ENCODE assay signal across 20 cellular contexts in the genomic region with DNA sequence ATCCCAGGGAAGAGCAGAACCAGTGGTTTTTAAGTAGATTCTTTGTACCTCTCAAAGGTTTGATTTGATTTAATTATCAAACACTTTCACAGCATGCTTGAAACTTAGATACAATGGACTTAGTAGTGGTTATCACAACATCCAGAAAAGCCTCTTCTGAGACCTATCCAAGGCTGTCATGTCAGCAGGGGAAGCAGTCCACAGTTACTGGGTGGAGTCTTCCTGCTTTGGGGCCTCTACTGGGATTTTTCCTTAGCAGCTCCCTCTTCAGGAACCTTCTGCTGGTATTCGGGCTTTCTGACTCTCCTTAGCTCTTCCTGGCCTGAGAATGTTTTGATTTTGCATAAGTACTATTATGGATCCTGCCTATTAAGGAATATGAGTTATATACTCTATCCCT. TPM values are rescaled to one million over a fixed set of nuclear protein-coding genes. Genes with fewer than 3 reads are reported as not detected.
DNase-seq lines count a peak whose midpoint lies in the region; ATAC-seq and TF ChIP-seq lines count a peak whose summit lies in the region.
"Had no signal": no experiment of that assay in that cellular context is flagged by ENCODE, and none has a peak within 500 bp of the region (broad histone marks: within the 10 kb centered on the region; RNA-seq: fewer than 3 reads in every experiment).

No MANE protein-coding gene starts in this region.

- intact Hi-C loops in left ventricle myocardium inferior (cut with micrococcal nuclease): no loop called here
- intact Hi-C loops in Right ventricle myocardium superior (cut with DNase I): no loop called here
- intact Hi-C loops in activated CD8-positive, alpha-beta T cell treated with anti-CD3 and anti-CD28 coated beads for 36 hours (cut with micrococcal nuclease): no loop called here

- H3K27ac ChIP-seq in left ventricle myocardium inferior (replicated peaks) (peak overlapping the region; percentile 75), hepatocyte (peak overlapping the region; percentile 51)

- peaks cover 49% of the 10 kb centered on the region for H3K36me3 Mint-ChIP-seq in central memory CD8-positive, alpha-beta T cell (ENCODE audit: insufficient read depth)
- peaks cover 17% of the 10 kb centered on the region for H3K36me3 Mint-ChIP-seq in type B pancreatic cell
- H3K36me3 Mint-ChIP-seq in activated CD8-positive, alpha-beta T cell treated with anti-CD3 and anti-CD28 coated beads for 36 hours (ENCODE audit: low read depth): peaks cover 16% of the 10 kb centered on the region

- no peak overlapping the region for H3K4me3 ChIP-seq in left ventricle myocardium inferior
- no peak overlapping the region for H3K4me3 ChIP-seq in hepatocyte

- H3K27ac Mint-ChIP-seq in central memory CD8-positive, alpha-beta T cell (ENCODE audit: low read depth): peak overlapping the region; percentile 68
- peak overlapping the region; percentile 42 for H3K27ac Mint-ChIP-seq in type B pancreatic cell
- H3K27ac Mint-ChIP-seq in activated CD8-positive, alpha-beta T cell treated with anti-CD3 and anti-CD28 coated beads for 36 hours: no peak overlapping the region
- H3K27ac Mint-ChIP-seq: activated naive CD8-positive, alpha-beta T cell treated with anti-CD3 and anti-CD28 coated beads for 36 hours; dendritic cell treated with granulocyte-macrophage colony-stimulating factor and Interleukin-4, amounts not matched to agents 40 ng/mL and 50 ng/mL, for 4 days had no signal

- CTCF ChIA-PET in activated CD8-positive, alpha-beta T cell treated with anti-CD3 and anti-CD28 coated beads for 36 hours (lab: Charles Lee): no interaction called here

- no peaks in the 10 kb centered on the region for H3K4me1 Mint-ChIP-seq in central memory CD8-positive, alpha-beta T cell
- no peaks in the 10 kb centered on the region for H3K4me1 Mint-ChIP-seq in type B pancreatic cell (ENCODE audit: unreplicated experiment)
- peaks cover 5% of the 10 kb centered on the region for H3K4me1 Mint-ChIP-seq in activated CD8-positive, alpha-beta T cell treated with anti-CD3 and anti-CD28 coated beads for 36 hours (ENCODE audit: low read depth)
- H3K4me1 Mint-ChIP-seq: brain had no signal

- H3K79me2 ChIP-seq in hepatocyte: peaks cover 4% of the 10 kb centered on the region

- H3K27me3 ChIP-seq in left ventricle myocardium inferior (ENCODE audit: low read depth): no peaks in the 10 kb centered on the region
- no peaks in the 10 kb centered on the region for H3K27me3 ChIP-seq in hepatocyte

- H4K20me1 ChIP-seq in hepatocyte (ENCODE audit: insufficient read depth, poor library complexity, severe bottlenecking): no peaks in the 10 kb centered on the region

- H3K4me2 ChIP-seq in hepatocyte: no peak overlapping the region

- H3K4me1 ChIP-seq in left ventricle myocardium inferior (peaks cover 28% of the 10 kb centered on the region), hepatocyte (ENCODE audit: insufficient read depth) (peaks cover 4% of the 10 kb centered on the region)

- 48% methylated on average over 1 of the region's 1 CpG for WGBS in hepatocyte (ENCODE audit: low lambda C conversion rate, missing lambda C conversion rate)

- no peak for ATAC-seq in Right ventricle myocardium superior (ENCODE audit: poor library complexity)
- no peak for ATAC-seq in central memory CD8-positive, alpha-beta T cell (replicated peaks; ENCODE audit: extremely low read depth, poor library complexity, severe bottlenecking)
- ATAC-seq in activated CD8-positive, alpha-beta T cell treated with anti-CD3 and anti-CD28 coated beads for 36 hours: no peak
- ATAC-seq in HG03439 (IDR thresholded peaks at IDR 0.05; ENCODE audit: unreplicated experiment): no peak
- ATAC-seq: activated CD8-positive, alpha-beta memory T cell treated with anti-CD3 and anti-CD28 coated beads, Interleukin-2, amount 10 ng/mL, durations not matched to agents 7 days and 5 days had no signal

- no peaks in the 10 kb centered on the region for H3K9me2 ChIP-seq in hepatocyte (replicated peaks; ENCODE audit: insufficient read depth)

- no peak overlapping the region for H3K4me3 Mint-ChIP-seq in central memory CD8-positive, alpha-beta T cell
- no peak overlapping the region for H3K4me3 Mint-ChIP-seq in type B pancreatic cell
- no peak overlapping the region for H3K4me3 Mint-ChIP-seq in activated CD8-positive, alpha-beta T cell treated with anti-CD3 and anti-CD28 coated beads for 36 hours
- H3K4me3 Mint-ChIP-seq: activated CD8-positive, alpha-beta memory T cell treated with anti-CD3 and anti-CD28 coated beads, Interleukin-2, amount 10 ng/mL, durations not matched to agents 7 days and 5 days; activated naive CD8-positive, alpha-beta T cell treated with anti-CD3 and anti-CD28 coated beads for 36 hours; brain; dendritic cell treated with granulocyte-macrophage colony-stimulating factor and Interleukin-4, amounts not matched to agents 40 ng/mL and 50 ng/mL, for 4 days had no signal

- no peak overlapping the region for H2AFZ ChIP-seq in hepatocyte

- H3K36me3 ChIP-seq in left ventricle myocardium inferior: peaks cover 85% of the 10 kb centered on the region
- no peaks in the 10 kb centered on the region for H3K36me3 ChIP-seq in hepatocyte (replicated peaks; ENCODE audit: insufficient read depth, low read depth)

- TF ChIP-seq CTCF in left ventricle myocardium inferior (IDR thresholded peaks at IDR 0.05; ENCODE audit: borderline replicate concordance): no peak
- TF ChIP-seq CTCF in hepatocyte (IDR thresholded peaks at IDR 0.05; ENCODE audit: poor library complexity): no peak
- TF ChIP-seq CTCF in type B pancreatic cell (conservative IDR thresholded peaks at IDR 0.05): no peak
- TF ChIP-seq CTCF in activated CD8-positive, alpha-beta T cell treated with anti-CD3 and anti-CD28 coated beads for 36 hours (IDR thresholded peaks at IDR 0.05): no peak

- H3K9me3 Mint-ChIP-seq in central memory CD8-positive, alpha-beta T cell: no peaks in the 10 kb centered on the region
- H3K9me3 Mint-ChIP-seq in type B pancreatic cell: no peaks in the 10 kb centered on the region
- no peaks in the 10 kb centered on the region for H3K9me3 Mint-ChIP-seq in activated CD8-positive, alpha-beta T cell treated with anti-CD3 and anti-CD28 coated beads for 36 hours
- H3K9me3 Mint-ChIP-seq: activated naive CD8-positive, alpha-beta T cell treated with anti-CD3 and anti-CD28 coated beads for 36 hours; brain; dendritic cell treated with granulocyte-macrophage colony-stimulating factor and Interleukin-4, amounts not matched to agents 40 ng/mL and 50 ng/mL, for 4 days had no signal

- POLR2A ChIA-PET in activated CD8-positive, alpha-beta T cell treated with anti-CD3 and anti-CD28 coated beads for 36 hours (lab: Charles Lee): no interaction called here

- H3K27me3 Mint-ChIP-seq in central memory CD8-positive, alpha-beta T cell: no peaks in the 10 kb centered on the region
- no peaks in the 10 kb centered on the region for H3K27me3 Mint-ChIP-seq in type B pancreatic cell
- H3K27me3 Mint-ChIP-seq in activated CD8-positive, alpha-beta T cell treated with anti-CD3 and anti-CD28 coated beads for 36 hours: no peaks in the 10 kb centered on the region
- H3K27me3 Mint-ChIP-seq: activated CD8-positive, alpha-beta memory T cell treated with anti-CD3 and anti-CD28 coated beads, Interleukin-2, amount 10 ng/mL, durations not matched to agents 7 days and 5 days; activated naive CD8-positive, alpha-beta T cell treated with anti-CD3 and anti-CD28 coated beads for 36 hours; brain; dendritic cell treated with granulocyte-macrophage colony-stimulating factor and Interleukin-4, amounts not matched to agents 40 ng/mL and 50 ng/mL, for 4 days had no signal

- H3K9me3 ChIP-seq in left ventricle myocardium inferior (replicated peaks): no peaks in the 10 kb centered on the region
- H3K9me3 ChIP-seq in hepatocyte (ENCODE audit: low read depth): no peaks in the 10 kb centered on the region

- DNase-seq in left ventricle myocardium inferior (no peak), Right ventricle myocardium superior (no peak), hepatocyte (ENCODE audit: low spot score) (no peak), type B pancreatic cell (ENCODE audit: extremely low spot score, unreplicated experiment) (no peak), hepatic stellate cell (ENCODE audit: low spot score) (no peak)
- DNase-seq in central memory CD8-positive, alpha-beta T cell (ENCODE audit: low spot score in 2 of 2): no peak
- no peak for DNase-seq in activated CD8-positive, alpha-beta T cell treated with anti-CD3 and anti-CD28 coated beads for 36 hours
- DNase-seq: activated CD4-positive, alpha-beta T cell treated with anti-CD3 and anti-CD28 coated beads for 48 hours; activated CD8-positive, alpha-beta memory T cell treated with anti-CD3 and anti-CD28 coated beads, Interleukin-2, amount 10 ng/mL, durations not matched to agents 7 days and 5 days; activated naive CD8-positive, alpha-beta T cell treated with anti-CD3 and anti-CD28 coated beads for 36 hours; C1 segment of cervical spinal cord; foreskin melanocyte; islet precursor cell; NCI-H1105 treated with DMSO at 0.1 percent for 48 hours; NCI-H510A treated with DMSO at 0.1 percent for 48 hours; occipital lobe; T-helper 2 cell had no signal

RNA-seq across cellular contexts. Expression of a gene that starts 36.0 kb away (rescaled TPM):
- total RNA-seq in left ventricle myocardium inferior (45.1 TPM), Right ventricle myocardium superior (36.8 TPM), hepatocyte (46.6 and 48.0 TPM in 2 replicates), type B pancreatic cell (ENCODE audit: low replicate concordance) (26.7 and 39.2 TPM in 2 replicates)
- 9.7 and 10.9 TPM in 2 replicates for polyA plus RNA-seq in hepatocyte
- 10 to 100 TPM; 20.5 to 22.7 TPM for total RNA-seq in activated CD8-positive, alpha-beta T cell treated with anti-CD3 and anti-CD28 coated beads for 36 hours
